In genomic region chr12:26247873-26248272, GRCh38 we compare ENCODE assay signal across 17 cellular contexts. TPM values are rescaled to one million over a fixed set of nuclear protein-coding genes. Genes with fewer than 3 reads are reported as not detected.
"Had no signal": no experiment of that assay in that cellular context is flagged by ENCODE, and none has a peak within 500 bp of the region (broad histone marks: within the 10 kb centered on the region; RNA-seq: fewer than 3 reads in every experiment).

No MANE protein-coding gene starts in this region.

- H3K4me3 Mint-ChIP-seq: activated CD8-positive, alpha-beta T cell treated with anti-CD3 and anti-CD28 coated beads for 36 hours; activated naive CD4-positive, alpha-beta T cell treated with anti-CD3 and anti-CD28 coated beads, Interleukin-2, amount 50 U/mL, for 24 hours; activated T-cell treated with anti-CD3 and anti-CD28 coated beads, Interleukin-2, amount 50 U/mL, for 4 hours; endodermal cell; memory B cell; natural killer cell; stimulated activated memory B cell treated with anti-CD40 and anti-IgM and Interleukin-4, amounts not matched to agents 10 μg/mL and 1 μg/mL and 100 μg/mL, for 72 hours; T-helper 17 cell; WTC11 had no signal

- H3K36me3 ChIP-seq: adrenal gland, left lung, neutrophil, transverse colon had no signal

- ATAC-seq: activated CD8-positive, alpha-beta T cell treated with anti-CD3 and anti-CD28 coated beads for 36 hours; activated T-cell treated with anti-CD3 and anti-CD28 coated beads, Interleukin-2, amount 50 U/mL, for 4 hours; left lung; natural killer cell; stimulated activated memory B cell treated with anti-CD40 and anti-IgM and Interleukin-4, amounts not matched to agents 10 μg/mL and 1 μg/mL and 100 μg/mL, for 72 hours; T-helper 17 cell; WTC11 had no signal

- H3K27me3 ChIP-seq: adrenal gland, left lung, neutrophil, transverse colon had no signal

- H3K27me3 Mint-ChIP-seq: memory B cell; stimulated activated memory B cell treated with anti-CD40 and anti-IgM and Interleukin-4, amounts not matched to agents 10 μg/mL and 1 μg/mL and 100 μg/mL, for 72 hours had no signal

- H3K36me3 Mint-ChIP-seq: activated naive CD4-positive, alpha-beta T cell treated with anti-CD3 and anti-CD28 coated beads, Interleukin-2, amount 50 U/mL, for 24 hours; natural killer cell had no signal

- H3K9me3 ChIP-seq: adrenal gland, neutrophil, transverse colon had no signal

- H3K4me1 Mint-ChIP-seq: activated naive CD4-positive, alpha-beta T cell treated with anti-CD3 and anti-CD28 coated beads, Interleukin-2, amount 50 U/mL, for 24 hours; natural killer cell; T-helper 17 cell; WTC11 had no signal

- DNase-seq: activated CD4-positive, alpha-beta T cell treated with anti-CD3 and anti-CD28 coated beads for 4 hours; activated CD8-positive, alpha-beta T cell treated with anti-CD3 and anti-CD28 coated beads for 36 hours; activated effector memory CD4-positive, alpha-beta T cell treated with Interleukin-2 at 50 U/mL for 16 hours; activated T-cell treated with anti-CD3 and anti-CD28 coated beads, Interleukin-2, amount 50 U/mL, for 4 hours; adrenal gland; endodermal cell; hippocampal formation; left lung; natural killer cell; stimulated activated CD4-positive, alpha-beta T cell treated with anti-CD3 and anti-CD28 coated beads, Interleukin-2, amount 100 ng/mL, for 48 hours; T-helper 17 cell; transverse colon had no signal

- H3K27ac Mint-ChIP-seq: activated CD8-positive, alpha-beta T cell treated with anti-CD3 and anti-CD28 coated beads for 36 hours; activated naive CD4-positive, alpha-beta T cell treated with anti-CD3 and anti-CD28 coated beads, Interleukin-2, amount 50 U/mL, for 24 hours; endodermal cell; natural killer cell; stimulated activated memory B cell treated with anti-CD40 and anti-IgM and Interleukin-4, amounts not matched to agents 10 μg/mL and 1 μg/mL and 100 μg/mL, for 72 hours; T-helper 17 cell; WTC11 had no signal

- H3K4me3 ChIP-seq: adrenal gland, left lung, transverse colon had no signal

- H3K4me1 ChIP-seq: adrenal gland, left lung had no signal

- H3K27ac ChIP-seq: adrenal gland, left lung, neutrophil had no signal

RNA-seq across cellular contexts. Expression of gene SSPN, which starts 52.5 kb away (rescaled TPM):
- total RNA-seq: activated CD8-positive, alpha-beta T cell treated with anti-CD3 and anti-CD28 coated beads for 36 hours; activated T-cell treated with anti-CD3 and anti-CD28 coated beads, Interleukin-2, amount 50 U/mL, for 4 hours had no signal
